Comparison of ENCODE assay signal across 2 cellular contexts in the genomic region with DNA sequence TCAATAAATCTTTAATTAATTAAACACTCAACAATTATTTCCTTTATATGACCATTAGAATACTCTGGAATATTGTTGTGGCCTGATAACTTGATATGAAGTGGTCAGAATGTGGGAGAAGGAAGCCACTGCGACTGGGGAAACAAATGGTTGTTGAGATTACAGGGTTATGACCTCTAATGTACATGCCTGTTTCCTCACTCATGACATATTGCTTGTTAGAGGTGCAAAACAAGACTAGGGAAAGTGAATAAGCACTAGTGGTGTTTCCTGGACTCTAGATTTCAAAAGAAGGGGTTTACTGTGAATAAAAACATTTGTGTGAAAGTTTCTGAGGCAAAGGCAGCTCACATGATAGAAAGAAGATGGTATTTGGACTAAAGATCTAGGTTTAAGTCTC.
TF ChIP-seq lines count a peak whose summit lies in the region.

No MANE protein-coding gene starts in this region.

TF ChIP-seq in liver, 16 proteins besides CTCF, POLR2A, EP300 and RAD21 (continued from another document):
- TF ChIP-seq, protein P1, sequence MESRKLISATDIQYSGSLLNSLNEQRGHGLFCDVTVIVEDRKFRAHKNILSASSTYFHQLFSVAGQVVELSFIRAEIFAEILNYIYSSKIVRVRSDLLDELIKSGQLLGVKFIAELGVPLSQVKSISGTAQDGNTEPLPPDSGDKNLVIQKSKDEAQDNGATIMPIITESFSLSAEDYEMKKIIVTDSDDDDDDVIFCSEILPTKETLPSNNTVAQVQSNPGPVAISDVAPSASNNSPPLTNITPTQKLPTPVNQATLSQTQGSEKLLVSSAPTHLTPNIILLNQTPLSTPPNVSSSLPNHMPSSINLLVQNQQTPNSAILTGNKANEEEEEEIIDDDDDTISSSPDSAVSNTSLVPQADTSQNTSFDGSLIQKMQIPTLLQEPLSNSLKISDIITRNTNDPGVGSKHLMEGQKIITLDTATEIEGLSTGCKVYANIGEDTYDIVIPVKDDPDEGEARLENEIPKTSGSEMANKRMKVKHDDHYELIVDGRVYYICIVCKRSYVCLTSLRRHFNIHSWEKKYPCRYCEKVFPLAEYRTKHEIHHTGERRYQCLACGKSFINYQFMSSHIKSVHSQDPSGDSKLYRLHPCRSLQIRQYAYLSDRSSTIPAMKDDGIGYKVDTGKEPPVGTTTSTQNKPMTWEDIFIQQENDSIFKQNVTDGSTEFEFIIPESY (IDR thresholded peaks at IDR 0.05): no peak
- TF ChIP-seq TAF1 (conservative IDR thresholded peaks at IDR 0.05): no peak

TF ChIP-seq in HepG2, 621 proteins besides CTCF, POLR2A, EP300 and RAD21 (continued from another document):
- TF ChIP-seq, protein P2, sequence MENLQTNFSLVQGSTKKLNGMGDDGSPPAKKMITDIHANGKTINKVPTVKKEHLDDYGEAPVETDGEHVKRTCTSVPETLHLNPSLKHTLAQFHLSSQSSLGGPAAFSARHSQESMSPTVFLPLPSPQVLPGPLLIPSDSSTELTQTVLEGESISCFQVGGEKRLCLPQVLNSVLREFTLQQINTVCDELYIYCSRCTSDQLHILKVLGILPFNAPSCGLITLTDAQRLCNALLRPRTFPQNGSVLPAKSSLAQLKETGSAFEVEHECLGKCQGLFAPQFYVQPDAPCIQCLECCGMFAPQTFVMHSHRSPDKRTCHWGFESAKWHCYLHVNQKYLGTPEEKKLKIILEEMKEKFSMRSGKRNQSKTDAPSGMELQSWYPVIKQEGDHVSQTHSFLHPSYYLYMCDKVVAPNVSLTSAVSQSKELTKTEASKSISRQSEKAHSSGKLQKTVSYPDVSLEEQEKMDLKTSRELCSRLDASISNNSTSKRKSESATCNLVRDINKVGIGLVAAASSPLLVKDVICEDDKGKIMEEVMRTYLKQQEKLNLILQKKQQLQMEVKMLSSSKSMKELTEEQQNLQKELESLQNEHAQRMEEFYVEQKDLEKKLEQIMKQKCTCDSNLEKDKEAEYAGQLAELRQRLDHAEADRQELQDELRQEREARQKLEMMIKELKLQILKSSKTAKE (CRISPR knock-in tag; IDR thresholded peaks at IDR 0.05; ENCODE audit: borderline replicate concordance): no peak
